ENCODE assay signal across 25 cellular contexts in genomic region chr6:75374913-75375530, GRCh38.
DNase-seq lines count a peak whose midpoint lies in the region; ATAC-seq and TF ChIP-seq lines count a peak whose summit lies in the region.
"Had no signal": no experiment of that assay in that cellular context is flagged by ENCODE, and none has a peak within 500 bp of the region (broad histone marks: within the 10 kb centered on the region; RNA-seq: fewer than 3 reads in every experiment).

No MANE protein-coding gene starts in this region.

- WGBS in heart right ventricle, 2 donors: 70 to 72% methylated on average over 6 of the region's 6 CpGs

- peaks cover 42% of the 10 kb centered on the region for H3K4me1 Mint-ChIP-seq in WTC11
- H3K4me1 Mint-ChIP-seq in mesothelial cell of epicardium: peaks cover 38% of the 10 kb centered on the region

- intact Hi-C loops in heart right ventricle (cut with DNase I): loop anchor here in 1 of 10 donors (5.0 to 10.0 kb wide), 2 partner anchors 60 to 117 kb away; partner anchors contain the start of gene FILIP1

- POLR2A ChIA-PET in WTC11 (lab: Charles Lee): no interaction called here

- H3K9me3 ChIP-seq in heart right ventricle: peaks cover 0 to 7% (median 0%) of the 10 kb centered on the region in 11 donors
- H3K9me3 ChIP-seq: BLaER1 treated with 17β-estradiol and CSF1 and Interleukin-3, amounts not matched to agents 10 nM and 100 nM; HAP-1; Peyer's patch had no signal

- no peaks in the 10 kb centered on the region for H3K79me2 ChIP-seq in ACC112 (ENCODE audit: control insufficient read depth, insufficient read depth, low read length, unreplicated experiment)

- H3K9me3 Mint-ChIP-seq in WTC11 (peaks cover 5% of the 10 kb centered on the region), mesothelial cell of epicardium (peaks cover 13% of the 10 kb centered on the region)

- no peak overlapping the region for H3K27ac ChIP-seq in ACC112 (ENCODE audit: low read depth, low read length)
- peak overlapping the region in 5 of 10 donors; percentile 3 to 40 (median 10) for H3K27ac ChIP-seq in heart right ventricle
- H3K27ac ChIP-seq: BLaER1 treated with 17β-estradiol and CSF1 and Interleukin-3, amounts not matched to agents 10 nM and 100 nM; Peyer's patch; SK-N-MC had no signal

- no peaks in the 10 kb centered on the region for H3K36me3 ChIP-seq in ACC112 (ENCODE audit: insufficient read depth, low read length)
- H3K36me3 ChIP-seq in heart right ventricle: peaks cover 0 to 8% (median 0%) of the 10 kb centered on the region in 9 donors
- H3K36me3 ChIP-seq: BLaER1 treated with 17β-estradiol and CSF1 and Interleukin-3, amounts not matched to agents 10 nM and 100 nM; HAP-1; Peyer's patch had no signal

- no peak overlapping the region for H3K4me3 ChIP-seq in ACC112 (ENCODE audit: low read depth, low read length)
- no peak overlapping the region for H3K4me3 ChIP-seq in heart right ventricle
- H3K4me3 ChIP-seq: BLaER1 treated with 17β-estradiol and CSF1 and Interleukin-3, amounts not matched to agents 10 nM and 100 nM; HAP-1; Peyer's patch; SK-N-MC had no signal

- H3K27me3 ChIP-seq in ACC112 (ENCODE audit: insufficient read depth, low read length) (no peaks in the 10 kb centered on the region), heart right ventricle (no peaks in the 10 kb centered on the region)
- H3K27me3 ChIP-seq: BLaER1 treated with 17β-estradiol and CSF1 and Interleukin-3, amounts not matched to agents 10 nM and 100 nM; Peyer's patch had no signal

- H2AFZ ChIP-seq in ACC112 (ENCODE audit: low read length, unreplicated experiment): peak overlapping the region; percentile 47

- no peak overlapping the region for H3K4me3 Mint-ChIP-seq in WTC11
- no peak overlapping the region for H3K4me3 Mint-ChIP-seq in mesothelial cell of epicardium

- H3K36me3 Mint-ChIP-seq in WTC11: no peaks in the 10 kb centered on the region
- H3K36me3 Mint-ChIP-seq in mesothelial cell of epicardium: peaks cover 2% of the 10 kb centered on the region

- H3K27ac Mint-ChIP-seq in WTC11: peak overlapping the region; percentile 67
- H3K27ac Mint-ChIP-seq in mesothelial cell of epicardium: peak overlapping the region; percentile 85

- TF ChIP-seq CTCF in WTC11 (IDR thresholded peaks at IDR 0.05) (no peak), heart right ventricle (IDR thresholded peaks at IDR 0.05) (no peak), mesothelial cell of epicardium (IDR thresholded peaks at IDR 0.05; ENCODE audit: unreplicated experiment) (no peak)

- ATAC-seq in WTC11 (peak; percentile 90), heart right ventricle (peak in 7 of 8 donors; percentile 35 to 75 (median 54)), GM18868 (IDR thresholded peaks at IDR 0.05; ENCODE audit: unreplicated experiment) (no peak), GM21423 (IDR thresholded peaks at IDR 0.05; ENCODE audit: unreplicated experiment) (no peak)
- ATAC-seq: left lobe of liver had no signal

- DNase-seq in WTC11 (ENCODE audit: low spot score) (peak; percentile 35), heart right ventricle (no peak), mesothelial cell of epicardium (ENCODE audit: low spot score in 2 of 2, unreplicated experiment in 2 of 2) (no peak), NCI-H1694 (lab: John Stamatoyannopoulos, UW) (no peak), NCI-H2196 (lab: John Stamatoyannopoulos, UW; ENCODE audit: unreplicated experiment) (no peak)
- DNase-seq: ACHN; activated CD4-positive, alpha-beta T cell treated with anti-CD3 and anti-CD28 coated beads, Interleukin-2, amount 50 U/mL, for 48 hours; activated naive CD4-positive, alpha-beta T cell; activated T-cell treated with anti-CD3 and anti-CD28 coated beads for 4 hours; erythroblast; foreskin melanocyte; NCI-H1105; NCI-H2081 treated with DMSO at 0.1 percent for 48 hours; nucleus accumbens; Peyer's patch; stimulated activated CD4-positive, alpha-beta T cell treated with anti-CD3 and anti-CD28 coated beads, Interleukin-15, amount 100 ng/mL, for 24 hours; substantia nigra; T-helper 2 cell had no signal

- H3K27me3 Mint-ChIP-seq in WTC11 (ENCODE audit: low read depth): no peaks in the 10 kb centered on the region
- no peaks in the 10 kb centered on the region for H3K27me3 Mint-ChIP-seq in mesothelial cell of epicardium (ENCODE audit: low read depth)

- H3K4me1 ChIP-seq in ACC112 (ENCODE audit: control insufficient read depth, insufficient read depth, low read length, unreplicated experiment): peaks cover 21% of the 10 kb centered on the region
- H3K4me1 ChIP-seq in heart right ventricle: peaks cover 0 to 37% (median 19%) of the 10 kb centered on the region in 9 donors
- H3K4me1 ChIP-seq: Peyer's patch had no signal

- CTCF ChIA-PET in WTC11 (lab: Charles Lee): interaction anchor here (1.0 kb wide), 1 partner anchor 78 kb away, joined by 3 read pairs; no protein-coding TSS in a partner anchor

TF ChIP-seq in WTC11, 78 proteins besides CTCF, POLR2A, EP300 and RAD21:
- TF ChIP-seq FOXJ3 (CRISPR knock-in tag; IDR thresholded peaks at IDR 0.05; ENCODE audit: borderline replicate concordance): no peak
- no peak for TF ChIP-seq USF1 (CRISPR knock-in tag; IDR thresholded peaks at IDR 0.05)
- TF ChIP-seq E2F1 (CRISPR knock-in tag; IDR thresholded peaks at IDR 0.05): no peak
- TF ChIP-seq SMAD3 (CRISPR knock-in tag; IDR thresholded peaks at IDR 0.05; ENCODE audit: borderline replicate concordance): no peak
- TF ChIP-seq CBFB (CRISPR knock-in tag; IDR thresholded peaks at IDR 0.05; ENCODE audit: low read depth): no peak
- TF ChIP-seq KAT7 (CRISPR knock-in tag; IDR thresholded peaks at IDR 0.05; ENCODE audit: borderline replicate concordance): no peak
- no peak for TF ChIP-seq CDX4 (CRISPR knock-in tag; IDR thresholded peaks at IDR 0.05; ENCODE audit: borderline replicate concordance)
- TF ChIP-seq NR1H2 (CRISPR knock-in tag; IDR thresholded peaks at IDR 0.05): no peak
- TF ChIP-seq ZNF512 (CRISPR knock-in tag; IDR thresholded peaks at IDR 0.05; ENCODE audit: borderline replicate concordance): no peak
- TF ChIP-seq IRF1 (CRISPR knock-in tag; IDR thresholded peaks at IDR 0.05): no peak
- TF ChIP-seq ETV6 (CRISPR knock-in tag; IDR thresholded peaks at IDR 0.05): no peak
- TF ChIP-seq MXD4 (CRISPR knock-in tag; IDR thresholded peaks at IDR 0.05; ENCODE audit: borderline replicate concordance): no peak
- no peak for TF ChIP-seq GRHL2 (CRISPR knock-in tag; IDR thresholded peaks at IDR 0.05; ENCODE audit: insufficient replicate concordance, severe bottlenecking)
- TF ChIP-seq SMAD4 (CRISPR knock-in tag; IDR thresholded peaks at IDR 0.05): no peak
- no peak for TF ChIP-seq MLX (CRISPR knock-in tag; IDR thresholded peaks at IDR 0.05)

Comparison
In these comparisons a context has a peak if more than half of its experiments do, and no peak if none do; other contexts are left out.
1. ATAC-seq: peak in WTC11 (single experiment) and heart right ventricle (7 of 8); none in GM18868 (single experiment) and GM21423 (single experiment).